In genomic region chr7:80795174-80795573, GRCh38 we compare ENCODE assay signal across 25 cellular contexts.
A peak's percentile ranks its signal among the peaks of the same experiment; 100 is the strongest.
DNase-seq lines count a peak whose midpoint lies in the region; ATAC-seq and TF ChIP-seq lines count a peak whose summit lies in the region.
"Had no signal": no experiment of that assay in that cellular context is flagged by ENCODE, and none has a peak within 500 bp of the region (broad histone marks: within the 10 kb centered on the region; RNA-seq: fewer than 3 reads in every experiment).

No MANE protein-coding gene starts in this region.

- peaks cover 14% of the 10 kb centered on the region for H3K4me1 ChIP-seq in stomach smooth muscle (ENCODE audit: control insufficient read depth, insufficient read depth, low read length)
- no peaks in the 10 kb centered on the region for H3K4me1 ChIP-seq in effector memory CD4-positive, alpha-beta T cell (ENCODE audit: control insufficient read depth, insufficient read depth, low read length, poor library complexity, severe bottlenecking)
- H3K4me1 ChIP-seq: right lobe of liver had no signal

- no peak overlapping the region for H3K4me3 Mint-ChIP-seq in T-helper 2 cell treated with Interferon-gamma antibody and Interleukin-4, amounts not matched to agents 5 μg/mL and 100 μg/mL, for 36 hours
- H3K4me3 Mint-ChIP-seq: activated T-cell treated with anti-CD3 and anti-CD28 coated beads, Interleukin-2, amount 50 U/mL, for 72 hours; CD4-positive, alpha-beta memory T cell; GM23338 had no signal

- no peaks in the 10 kb centered on the region for H3K9me3 ChIP-seq in stomach smooth muscle (ENCODE audit: control insufficient read depth in 2 of 2, low read length in 2 of 2)
- H3K9me3 ChIP-seq in effector memory CD4-positive, alpha-beta T cell (ENCODE audit: control insufficient read depth, low read length): no peaks in the 10 kb centered on the region
- H3K9me3 ChIP-seq: right lobe of liver had no signal

- H3K27me3 ChIP-seq in stomach smooth muscle (ENCODE audit: control insufficient read depth in 1 of 2, insufficient read depth in 2 of 2, low read length in 2 of 2): no peaks in the 10 kb centered on the region
- no peaks in the 10 kb centered on the region for H3K27me3 ChIP-seq in effector memory CD4-positive, alpha-beta T cell (replicated peaks; ENCODE audit: control insufficient read depth, insufficient read depth, low read length, poor library complexity, severe bottlenecking)
- H3K27me3 ChIP-seq: right lobe of liver had no signal

- no peak overlapping the region for H3K4me3 ChIP-seq in fibroblast of mammary gland (ENCODE audit: control insufficient read depth, low read depth, low read length)
- H3K4me3 ChIP-seq in stomach smooth muscle (ENCODE audit: low read length in 2 of 2): no peak overlapping the region
- no peak overlapping the region for H3K4me3 ChIP-seq in effector memory CD4-positive, alpha-beta T cell (ENCODE audit: insufficient read depth, low read depth, low read length, poor library complexity, severe bottlenecking)
- H3K4me3 ChIP-seq: GM23338, right lobe of liver had no signal

- no peaks in the 10 kb centered on the region for H3K4me1 Mint-ChIP-seq in T-helper 2 cell treated with Interferon-gamma antibody and Interleukin-4, amounts not matched to agents 5 μg/mL and 100 μg/mL, for 36 hours (ENCODE audit: low read depth)
- H3K4me1 Mint-ChIP-seq: CD4-positive, alpha-beta memory T cell; GM23338 had no signal

- peak; percentile 48 for DNase-seq in GM04503 (ENCODE audit: low read depth)
- DNase-seq in fibroblast of mammary gland (ENCODE audit: low read depth): peak; percentile 89
- peak; percentile 7 for DNase-seq in left kidney (ENCODE audit: low read depth, low spot score)
- no peak for DNase-seq in effector memory CD4-positive, alpha-beta T cell
- DNase-seq in T-helper 2 cell treated with Interferon-gamma antibody and Interleukin-4, amounts not matched to agents 5 μg/mL and 100 μg/mL, for 36 hours (ENCODE audit: low spot score): no peak
- DNase-seq: activated CD8-positive, alpha-beta memory T cell treated with anti-CD3 and anti-CD28 coated beads for 24 hours; activated naive CD4-positive, alpha-beta T cell treated with anti-CD3 and anti-CD28 coated beads, Interleukin-2, amount 50 U/mL, for 16 hours; activated T-cell treated with anti-CD3 and anti-CD28 coated beads, Interleukin-2, amount 50 U/mL, for 72 hours; CD4-positive, alpha-beta memory T cell; DMS53; Karpas-422; NCI-H187 treated with DMSO at 0.1 percent for 48 hours; NCI-H226; NCI-H82; occipital lobe; right lobe of liver; stimulated activated CD4-positive, alpha-beta T cell treated with anti-CD3 and anti-CD28 coated beads, Interleukin-2, amount 100 ng/mL, for 24 hours; stimulated activated naive CD4-positive, alpha-beta T cell treated with Interleukin-2 at 50 U/mL for 16 hours; T1000 had no signal

- peak overlapping the region; percentile 37 for H3K27ac ChIP-seq in stomach smooth muscle (ENCODE audit: low read length)
- H3K27ac ChIP-seq in effector memory CD4-positive, alpha-beta T cell (ENCODE audit: insufficient read depth, low read length, poor library complexity, severe bottlenecking): no peak overlapping the region
- H3K27ac ChIP-seq: right lobe of liver had no signal

- no peak overlapping the region for H3K27ac Mint-ChIP-seq in T-helper 2 cell treated with Interferon-gamma antibody and Interleukin-4, amounts not matched to agents 5 μg/mL and 100 μg/mL, for 36 hours
- H3K27ac Mint-ChIP-seq: activated T-cell treated with anti-CD3 and anti-CD28 coated beads, Interleukin-2, amount 50 U/mL, for 72 hours; CD4-positive, alpha-beta memory T cell; GM23338 had no signal

- no peaks in the 10 kb centered on the region for H3K9me3 Mint-ChIP-seq in T-helper 2 cell treated with Interferon-gamma antibody and Interleukin-4, amounts not matched to agents 5 μg/mL and 100 μg/mL, for 36 hours
- H3K9me3 Mint-ChIP-seq: activated T-cell treated with anti-CD3 and anti-CD28 coated beads, Interleukin-2, amount 50 U/mL, for 72 hours; GM23338 had no signal

- no peak for TF ChIP-seq CTCF in fibroblast of mammary gland (conservative IDR thresholded peaks at IDR 0.05; ENCODE audit: control insufficient read depth, insufficient read depth, low read depth, low read length)

- no peak overlapping the region for H3K9ac ChIP-seq in stomach smooth muscle (ENCODE audit: low read length in 2 of 2)

- peaks cover 0 to 9% of the 10 kb centered on the region in 2 donors for H3K36me3 ChIP-seq in stomach smooth muscle (ENCODE audit: control insufficient read depth in 2 of 2, insufficient read depth in 2 of 2, low read length in 2 of 2)
- no peaks in the 10 kb centered on the region for H3K36me3 ChIP-seq in effector memory CD4-positive, alpha-beta T cell (ENCODE audit: control insufficient read depth, insufficient read depth, low read length)
- H3K36me3 ChIP-seq: right lobe of liver had no signal

- no peaks in the 10 kb centered on the region for H3K27me3 Mint-ChIP-seq in T-helper 2 cell treated with Interferon-gamma antibody and Interleukin-4, amounts not matched to agents 5 μg/mL and 100 μg/mL, for 36 hours (ENCODE audit: low read depth)
- H3K27me3 Mint-ChIP-seq: CD4-positive, alpha-beta memory T cell had no signal

- H3K36me3 Mint-ChIP-seq in T-helper 2 cell treated with Interferon-gamma antibody and Interleukin-4, amounts not matched to agents 5 μg/mL and 100 μg/mL, for 36 hours (ENCODE audit: low read depth): no peaks in the 10 kb centered on the region
- H3K36me3 Mint-ChIP-seq: CD4-positive, alpha-beta memory T cell had no signal

- no peak for ATAC-seq in HG02623 (IDR thresholded peaks at IDR 0.05; ENCODE audit: unreplicated experiment)
- no peak for ATAC-seq in GM19324 (IDR thresholded peaks at IDR 0.05; ENCODE audit: low FRiP score, unreplicated experiment)
- ATAC-seq: activated CD4-positive, CD25-positive, alpha-beta regulatory T cell treated with anti-CD3 and anti-CD28 coated beads, Interleukin-2, amount 50 U/mL, for 24 hours; activated T-cell treated with anti-CD3 and anti-CD28 coated beads, Interleukin-2, amount 50 U/mL, for 72 hours; GM23338; left lobe of liver; right lobe of liver had no signal

Comparison
In these comparisons a context has a peak if more than half of its experiments do, and no peak if none do; other contexts are left out.
1. DNase-seq: peak in GM04503 (single experiment), fibroblast of mammary gland (single experiment) and left kidney (single experiment); none in effector memory CD4-positive, alpha-beta T cell (0 of 3) and T-helper 2 cell treated with Interferon-gamma antibody and Interleukin-4, amounts not matched to agents 5 μg/mL and 100 μg/mL, for 36 hours (single experiment).